ENCODE assay signal across 23 cellular contexts in genomic region chr11:123211134-123211879, GRCh38. TPM values are rescaled to one million over a fixed set of nuclear protein-coding genes. Genes with fewer than 3 reads are reported as not detected.
A peak's percentile ranks its signal among the peaks of the same experiment; 100 is the strongest.
DNase-seq lines count a peak whose midpoint lies in the region; ATAC-seq and TF ChIP-seq lines count a peak whose summit lies in the region.
"Had no signal": no experiment of that assay in that cellular context is flagged by ENCODE, and none has a peak within 500 bp of the region (broad histone marks: within the 10 kb centered on the region; RNA-seq: fewer than 3 reads in every experiment).

No MANE protein-coding gene starts in this region.

- POLR2A ChIA-PET in PC-3 (lab: Charles Lee; ENCODE audit: unreplicated experiment) = no interaction called here

- CTCF ChIA-PET in PC-3 (lab: Charles Lee) = interaction anchor here (0.6 kb wide), 1 partner anchor 109 kb away, joined by 10 read pairs; no protein-coding TSS in a partner anchor

- no peaks in the 10 kb centered on the region for H3K27me3 Mint-ChIP-seq in glutamatergic neuron (ENCODE audit: unreplicated experiment)

- no peak overlapping the region for H3K4me3 Mint-ChIP-seq in glutamatergic neuron (ENCODE audit: unreplicated experiment)
- H3K4me3 Mint-ChIP-seq: activated naive CD8-positive, alpha-beta T cell treated with anti-CD3 and anti-CD28 coated beads, Interleukin-2, amount 50 U/mL, for 24 hours; natural killer cell treated with Interleukin-12 subunit alpha and Interleukin-12 subunit beta and Interleukin-15 and Interleukin-18, amount 100 ng/mL, for 72 hours; T-helper 2 cell treated with Interferon-gamma antibody and Interleukin-4, amounts not matched to agents 5 μg/mL and 100 μg/mL, for 36 hours had no signal

- H3K27ac ChIP-seq in PC-3 (ENCODE audit: low read length) (no peak overlapping the region), osteoblast (ENCODE audit: low read depth, low read length) (peak overlapping the region; percentile 16)
- H3K27ac ChIP-seq: body of pancreas, esophagus squamous epithelium, uterus, VCaP had no signal

- no TSS peak for BruUV-seq in PC-3 (replicated peaks; lab: Mats Ljungman, UMichigan)

- H4K20me1 ChIP-seq in PC-3 (ENCODE audit: low read length) (no peaks in the 10 kb centered on the region), osteoblast (ENCODE audit: insufficient read depth, low read length) (no peaks in the 10 kb centered on the region)

- ATAC-seq in PC-3 = no peak
- ATAC-seq in GM18867 (IDR thresholded peaks at IDR 0.05; ENCODE audit: unreplicated experiment) = no peak
- ATAC-seq: activated naive CD8-positive, alpha-beta T cell treated with anti-CD3 and anti-CD28 coated beads, Interleukin-2, amount 50 U/mL, for 24 hours; body of pancreas; natural killer cell treated with Interleukin-12 subunit alpha and Interleukin-12 subunit beta and Interleukin-15 and Interleukin-18, amount 100 ng/mL, for 72 hours; Panc1 had no signal

- H3K79me2 ChIP-seq in PC-3 (ENCODE audit: low read length) (no peaks in the 10 kb centered on the region), osteoblast (ENCODE audit: insufficient read depth, low read length) (no peaks in the 10 kb centered on the region)

- H3K36me3 Mint-ChIP-seq in glutamatergic neuron (ENCODE audit: unreplicated experiment) = no peaks in the 10 kb centered on the region
- H3K36me3 Mint-ChIP-seq: natural killer cell treated with Interleukin-12 subunit alpha and Interleukin-12 subunit beta and Interleukin-15 and Interleukin-18, amount 100 ng/mL, for 72 hours had no signal

- no peak for TF ChIP-seq CTCF in PC-3 (conservative IDR thresholded peaks at IDR 0.05; ENCODE audit: low read depth, low read length)
- no peak for TF ChIP-seq CTCF in glutamatergic neuron (IDR thresholded peaks at IDR 0.05; ENCODE audit: partially characterized antibody, unreplicated experiment)
- no peak for TF ChIP-seq CTCF in osteoblast (IDR thresholded peaks at IDR 0.05; ENCODE audit: extremely low read depth, low read depth, low read length)

- H3K9me3 ChIP-seq in ES-I3 (ENCODE audit: control insufficient read depth, insufficient read depth, low read length) = no peaks in the 10 kb centered on the region
- H3K9me3 ChIP-seq in PC-3 (ENCODE audit: low read length) = no peaks in the 10 kb centered on the region
- no peaks in the 10 kb centered on the region for H3K9me3 ChIP-seq in osteoblast (ENCODE audit: low read depth, low read length)
- H3K9me3 ChIP-seq: body of pancreas, esophagus squamous epithelium, uterus had no signal

- H3F3A ChIP-seq in PC-3 (ENCODE audit: low read length, unreplicated experiment) = no peaks in the 10 kb centered on the region

- H3K27me3 ChIP-seq in PC-3 (ENCODE audit: low read length) (no peaks in the 10 kb centered on the region), osteoblast (ENCODE audit: insufficient read depth, low read length) (no peaks in the 10 kb centered on the region)
- H3K27me3 ChIP-seq: uterus had no signal

- H3K9me2 ChIP-seq in PC-3 (replicated peaks; ENCODE audit: low read length) = no peaks in the 10 kb centered on the region

- H3K4me3 ChIP-seq in PC-3 (ENCODE audit: low read length) (no peak overlapping the region), osteoblast (ENCODE audit: insufficient read depth, low read length) (no peak overlapping the region)
- H3K4me3 ChIP-seq: body of pancreas, esophagus squamous epithelium, uterus had no signal

- peaks cover 18% of the 10 kb centered on the region for H3K4me1 Mint-ChIP-seq in glutamatergic neuron (ENCODE audit: low read depth, unreplicated experiment)
- H3K4me1 Mint-ChIP-seq: activated naive CD8-positive, alpha-beta T cell treated with anti-CD3 and anti-CD28 coated beads, Interleukin-2, amount 50 U/mL, for 24 hours had no signal

- H3K36me3 ChIP-seq in ES-I3 (ENCODE audit: insufficient read depth, low read length) (no peaks in the 10 kb centered on the region), PC-3 (ENCODE audit: low read depth, low read length) (no peaks in the 10 kb centered on the region), osteoblast (ENCODE audit: insufficient read depth, low read length) (no peaks in the 10 kb centered on the region)
- H3K36me3 ChIP-seq: esophagus squamous epithelium, uterus had no signal

- H2AFZ ChIP-seq in PC-3 (ENCODE audit: low read length) = no peak overlapping the region
- no peak overlapping the region for H2AFZ ChIP-seq in osteoblast (ENCODE audit: low read length)

- DNase-seq in PC-3 (no peak), glutamatergic neuron (no peak), osteoblast (ENCODE audit: insufficient read length, low spot score, missing footprints) (no peak), middle frontal gyrus (ENCODE audit: extremely low spot score, low spot score) (no peak), H4 (ENCODE audit: low spot score) (no peak)
- DNase-seq in effector CD8-positive, alpha-beta T cell (lab: John Stamatoyannopoulos, UW) = no peak
- DNase-seq: activated CD4-positive, alpha-beta T cell treated with anti-CD3 and anti-CD28 coated beads, Interleukin-2, amount 50 U/mL, for 4 hours; activated effector memory CD4-positive, alpha-beta T cell treated with anti-CD3 and anti-CD28 coated beads, Interleukin-2, amount 50 U/mL, for 16 hours; activated naive CD8-positive, alpha-beta T cell treated with anti-CD3 and anti-CD28 coated beads, Interleukin-2, amount 50 U/mL, for 24 hours; activated T-cell treated with anti-CD3 and anti-CD28 coated beads for 4 hours; body of pancreas; esophagus squamous epithelium; Karpas-422; NCI-H1048; NCI-H187 treated with DMSO at 0.1 percent for 48 hours; NCI-H226; uterus had no signal

- H3K4me2 ChIP-seq in PC-3 (ENCODE audit: low read length) = peak overlapping the region; percentile 39; the same call in 1 of the 2 replicates
- peak overlapping the region; percentile 63 for H3K4me2 ChIP-seq in osteoblast (ENCODE audit: insufficient read depth, low read length)

- peaks cover 1% of the 10 kb centered on the region for H3K9me3 Mint-ChIP-seq in glutamatergic neuron (ENCODE audit: unreplicated experiment)
- H3K9me3 Mint-ChIP-seq: activated naive CD8-positive, alpha-beta T cell treated with anti-CD3 and anti-CD28 coated beads, Interleukin-2, amount 50 U/mL, for 24 hours; natural killer cell treated with Interleukin-12 subunit alpha and Interleukin-12 subunit beta and Interleukin-15 and Interleukin-18, amount 100 ng/mL, for 72 hours; T-helper 2 cell treated with Interferon-gamma antibody and Interleukin-4, amounts not matched to agents 5 μg/mL and 100 μg/mL, for 36 hours had no signal

- intact Hi-C loops in PC-3 (cut with micrococcal nuclease) = no loop called here

- H3K9ac ChIP-seq in ES-I3 (ENCODE audit: low read depth, low read length) (peak overlapping the region; percentile 33; the same call in 1 of the 2 replicates), PC-3 (ENCODE audit: low read length) (no peak overlapping the region)

- peak overlapping the region; percentile 16 for H3K27ac Mint-ChIP-seq in glutamatergic neuron (ENCODE audit: unreplicated experiment)
- H3K27ac Mint-ChIP-seq: activated naive CD8-positive, alpha-beta T cell treated with anti-CD3 and anti-CD28 coated beads, Interleukin-2, amount 50 U/mL, for 24 hours; natural killer cell treated with Interleukin-12 subunit alpha and Interleukin-12 subunit beta and Interleukin-15 and Interleukin-18, amount 100 ng/mL, for 72 hours; T-helper 2 cell treated with Interferon-gamma antibody and Interleukin-4, amounts not matched to agents 5 μg/mL and 100 μg/mL, for 36 hours had no signal

- H3K4me1 ChIP-seq in ES-I3 (ENCODE audit: insufficient read depth, low read length) (peaks cover 35% of the 10 kb centered on the region), PC-3 (ENCODE audit: insufficient read depth, low read length) (peaks cover 6% of the 10 kb centered on the region; the same call in 1 of the 2 replicates), osteoblast (ENCODE audit: insufficient read depth, low read length) (peaks cover 25% of the 10 kb centered on the region)
- H3K4me1 ChIP-seq: uterus had no signal

RNA-seq across cellular contexts. Expression of gene CLMP, which starts 16.3 kb away (rescaled TPM):
- 30.4 and 33.0 TPM in 2 replicates for total RNA-seq in PC-3 (2014; rRNA removed)
- total RNA-seq in glutamatergic neuron (ENCODE audit: unreplicated experiment) = 24.2 TPM
- total RNA-seq in osteoblast = 174 and 210 TPM in 2 replicates
- total RNA-seq in H4 (2014; rRNA removed; shearing (Covaris generic)) = 13.6 and 25.2 TPM in 2 replicates
- total RNA-seq: natural killer cell treated with Interleukin-12 subunit alpha and Interleukin-12 subunit beta and Interleukin-15 and Interleukin-18, amount 100 ng/mL, for 72 hours had no signal
